ENCODE assay signal across 12 cellular contexts in the genomic region with DNA sequence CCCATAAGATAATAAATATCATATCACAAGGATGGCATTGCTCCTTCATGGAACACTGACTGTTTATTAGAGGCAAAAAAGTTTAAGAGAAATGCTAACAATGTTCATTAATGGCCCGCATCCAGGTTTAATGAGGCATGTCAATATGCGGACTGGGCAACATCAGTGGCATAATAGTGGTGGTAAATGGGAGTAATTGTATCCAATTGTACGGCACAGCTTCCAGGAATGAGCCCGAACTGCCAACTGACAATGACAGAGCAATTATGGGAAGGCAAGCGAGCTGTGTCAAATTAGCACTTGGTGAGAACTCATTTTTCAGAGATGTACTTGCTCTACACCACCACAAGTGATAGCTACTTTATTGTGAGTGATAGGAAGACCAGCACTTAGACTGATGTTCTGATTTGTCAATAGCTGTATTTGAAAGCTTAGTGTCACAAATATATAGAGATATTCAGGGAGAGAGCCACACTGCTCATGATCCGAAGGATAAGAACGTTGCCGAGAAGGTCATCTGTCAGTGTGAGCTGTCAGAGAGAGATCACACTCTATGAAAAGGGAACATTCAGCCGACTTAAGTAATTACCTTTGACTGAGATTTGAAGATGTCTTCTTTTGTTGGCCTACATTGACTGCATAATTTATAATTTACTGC.
DNase-seq lines count a peak whose midpoint lies in the region; FAIRE-seq and TF ChIP-seq lines count a peak whose summit lies in the region.
"Had no signal": no experiment of that assay in that cellular context is flagged by ENCODE, and none has a peak within 500 bp of the region (broad histone marks: within the 10 kb centered on the region; RNA-seq: fewer than 3 reads in every experiment).

No MANE protein-coding gene starts in this region.

- no peak for FAIRE-seq in kidney (lab: Jason Lieb, UNC)

- no peak overlapping the region for H2BK120ac ChIP-seq in neuronal stem cell (ENCODE audit: low read depth, low read length)

- H3K27ac ChIP-seq in neuronal stem cell (replicated peaks; ENCODE audit: low read length) (no peak overlapping the region), kidney (ENCODE audit: low read depth in 2 of 2, low read length in 2 of 2) (no peak overlapping the region), thyroid gland (no peak overlapping the region)
- H3K27ac ChIP-seq: neutrophil, tibial artery had no signal

- DNase-seq in NCI-H526 (lab: John Stamatoyannopoulos, UW) (peak; percentile 40 to 50), NCI-H526 treated with DMSO at 0.1 percent for 48 hours (lab: John Stamatoyannopoulos, UW) (no peak), NCI-H2029 (lab: John Stamatoyannopoulos, UW) (peak; percentile 10), SHP77 (lab: John Stamatoyannopoulos, UW) (peak; percentile 76 to 86), neuronal stem cell (ENCODE audit: low spot score) (no peak), middle frontal gyrus (ENCODE audit: extremely low spot score, low spot score) (no peak), kidney (no peak), thyroid gland (no peak)
- DNase-seq: left ventricle myocardium superior, T-helper 2 cell, tibial artery had no signal

- H3K27me3 ChIP-seq in neuronal stem cell (ENCODE audit: control insufficient read depth in 3 of 3, insufficient read depth in 3 of 3, low read depth in 1 of 3, low read length in 3 of 3) = no peaks in the 10 kb centered on the region
- H3K27me3 ChIP-seq in thyroid gland = no peaks in the 10 kb centered on the region
- H3K27me3 ChIP-seq: neutrophil, tibial artery had no signal

- H3K4me1 ChIP-seq in neuronal stem cell (ENCODE audit: control insufficient read depth in 2 of 2, insufficient read depth in 1 of 2, low read depth in 1 of 2, low read length in 2 of 2) (peaks cover 3 to 6% of the 10 kb centered on the region in 2 donors), kidney (ENCODE audit: control insufficient read depth in 1 of 2, insufficient read depth in 1 of 2, low read depth in 1 of 2, low read length in 2 of 2) (no peaks in the 10 kb centered on the region), thyroid gland (no peaks in the 10 kb centered on the region)
- H3K4me1 ChIP-seq: tibial artery had no signal

- H2AK5ac ChIP-seq in neuronal stem cell (ENCODE audit: low read depth, low read length) = no peak overlapping the region

- no peak overlapping the region for H3K14ac ChIP-seq in neuronal stem cell (ENCODE audit: low read length)

- H3K9ac ChIP-seq in neuronal stem cell (ENCODE audit: low read depth, low read length, poor library complexity) = no peak overlapping the region
- H3K9ac ChIP-seq in kidney (ENCODE audit: low read length in 2 of 2) = no peak overlapping the region

- H3K4ac ChIP-seq in neuronal stem cell (ENCODE audit: low read length) = no peak overlapping the region

- no peak overlapping the region for H4K8ac ChIP-seq in neuronal stem cell (ENCODE audit: low read depth, low read length)

- no peak overlapping the region for H2BK15ac ChIP-seq in neuronal stem cell (ENCODE audit: low read length)

- H3K9me3 ChIP-seq in neuronal stem cell (replicated peaks in 1 of 2; ENCODE audit: control insufficient read depth in 2 of 2, insufficient read depth in 1 of 2, low read depth in 1 of 2, low read length in 2 of 2) = no peaks in the 10 kb centered on the region
- no peaks in the 10 kb centered on the region for H3K9me3 ChIP-seq in kidney (ENCODE audit: control insufficient read depth in 1 of 2, low read length in 2 of 2)
- H3K9me3 ChIP-seq in thyroid gland = no peaks in the 10 kb centered on the region
- H3K9me3 ChIP-seq: neutrophil, tibial artery had no signal

- H2AFZ ChIP-seq in neuronal stem cell (ENCODE audit: low read length) = peak overlapping the region; percentile 17

- no peak overlapping the region for H2BK5ac ChIP-seq in neuronal stem cell (ENCODE audit: low read length)

- no peak overlapping the region for H3K18ac ChIP-seq in neuronal stem cell (ENCODE audit: low read length)

- no peak overlapping the region for H3K4me3 ChIP-seq in neuronal stem cell (ENCODE audit: low read length in 2 of 2)
- H3K4me3 ChIP-seq in kidney (ENCODE audit: low read length in 2 of 2) = no peak overlapping the region
- no peak overlapping the region for H3K4me3 ChIP-seq in thyroid gland (replicated peaks in 1 of 3)
- H3K4me3 ChIP-seq: tibial artery had no signal

- H3K79me1 ChIP-seq in neuronal stem cell (ENCODE audit: low read depth, low read length) = no peaks in the 10 kb centered on the region

- TF ChIP-seq CTCF in kidney (IDR thresholded peaks at IDR 0.05; ENCODE audit: borderline replicate concordance, extremely low read depth, insufficient read depth) (no peak), thyroid gland (IDR thresholded peaks at IDR 0.05) (no peak)

- intact Hi-C loops in kidney (cut with DNase I) = no loop called here
- intact Hi-C loops in thyroid gland (cut with DNase I) = no loop called here

- H3K23ac ChIP-seq in neuronal stem cell (ENCODE audit: low read depth, low read length, poor library complexity) = no peak overlapping the region

- no peak for TF ChIP-seq POLR2A in thyroid gland (IDR thresholded peaks at IDR 0.05)

- WGBS in neuronal stem cell (ENCODE audit: extremely low coverage in 2 of 2, insufficient read length in 2 of 2, insufficient replicate concordance in 1 of 2), 2 donors = no CpG with 5 or more reads among the region's 9 CpGs
- WGBS in thyroid gland, 2 donors = 83 to 85% methylated on average over 9 of the region's 9 CpGs

- H3K36me3 ChIP-seq in neuronal stem cell (replicated peaks in 1 of 2; ENCODE audit: control insufficient read depth in 2 of 2, insufficient read depth in 2 of 2, low read length in 2 of 2) = no peaks in the 10 kb centered on the region
- H3K36me3 ChIP-seq in kidney (ENCODE audit: control insufficient read depth in 1 of 2, insufficient read depth in 2 of 2, low read length in 2 of 2) = no peaks in the 10 kb centered on the region
- H3K36me3 ChIP-seq in thyroid gland = no peaks in the 10 kb centered on the region
- H3K36me3 ChIP-seq: neutrophil, tibial artery had no signal

- no peak overlapping the region for H4K91ac ChIP-seq in neuronal stem cell (ENCODE audit: low read depth, low read length, poor library complexity)

- no peak overlapping the region for H3K4me2 ChIP-seq in neuronal stem cell (ENCODE audit: insufficient read depth, low read length, poor library complexity, severe bottlenecking)

- no peak overlapping the region for H2BK12ac ChIP-seq in neuronal stem cell (ENCODE audit: low read length)

Comparison
In these comparisons a context has a peak if more than half of its experiments do, and no peak if none do; other contexts are left out.
1. DNase-seq: peak in NCI-H526 (2 of 2), NCI-H2029 (single experiment) and SHP77 (2 of 2); none in NCI-H526 treated with DMSO at 0.1 percent for 48 hours (single experiment), neuronal stem cell (single experiment), middle frontal gyrus (single experiment), kidney (single experiment) and thyroid gland (0 of 2).